In genomic region chr11:80727315-80727714, GRCh38 we compare ENCODE assay signal across 8 cellular contexts.
A peak's percentile ranks its signal among the peaks of the same experiment; 100 is the strongest.
DNase-seq lines count a peak whose midpoint lies in the region; ATAC-seq and TF ChIP-seq lines count a peak whose summit lies in the region.

No MANE protein-coding gene starts in this region.

- H3K4me3 ChIP-seq in MG63 (no peak overlapping the region), fibroblast of villous mesenchyme (ENCODE audit: low read depth, low read length) (no peak overlapping the region)

- H3K36me3 ChIP-seq in MG63 = no peaks in the 10 kb centered on the region

- peak; percentile 85 for ATAC-seq in GM18505 (IDR thresholded peaks at IDR 0.05; ENCODE audit: unreplicated experiment)
- peak; percentile 89 for ATAC-seq in GM21825 (IDR thresholded peaks at IDR 0.05; ENCODE audit: unreplicated experiment)
- no peak for ATAC-seq in GM19455 (IDR thresholded peaks at IDR 0.05; ENCODE audit: unreplicated experiment)
- ATAC-seq in stimulated activated naive CD8-positive, alpha-beta T cell treated with anti-CD3 and anti-CD28 coated beads, Interleukin-15, Interleukin-2, amounts not matched to agents 100 U/mL and 50 U/mL, for 24 hours = no peak

- no peak for TF ChIP-seq POLR2A in GM18505 (IDR thresholded peaks at IDR 0.05; ENCODE audit: borderline replicate concordance, extremely low read depth, insufficient read depth, insufficient read length)

- no peaks in the 10 kb centered on the region for H3K27me3 ChIP-seq in MG63

- TF ChIP-seq CTCF in fibroblast of villous mesenchyme (IDR thresholded peaks at IDR 0.05; ENCODE audit: insufficient read depth, low read depth, low read length) = peak; percentile 22

- no peaks in the 10 kb centered on the region for H3K9me3 ChIP-seq in MG63

- DNase-seq in MG63 (peak; percentile 2), fibroblast of villous mesenchyme (ENCODE audit: low read depth) (peak; percentile 4)
- DNase-seq in stimulated activated naive CD8-positive, alpha-beta T cell treated with anti-CD3 and anti-CD28 coated beads, Interleukin-15, Interleukin-2, amounts not matched to agents 100 U/mL and 50 U/mL, for 24 hours = no peak
- DNase-seq in activated CD4-positive, alpha-beta T cell treated with anti-CD3 and anti-CD28 coated beads for 48 hours = no peak
- DNase-seq in activated CD4-positive, alpha-beta T cell treated with anti-CD3 and anti-CD28 coated beads, Interleukin-2, amount 50 U/mL, for 48 hours = no peak

Comparison
In these comparisons a context has a peak if more than half of its experiments do, and no peak if none do; other contexts are left out.
1. ATAC-seq: peak in GM18505 (single experiment) and GM21825 (single experiment); none in GM19455 (single experiment) and stimulated activated naive CD8-positive, alpha-beta T cell treated with anti-CD3 and anti-CD28 coated beads, Interleukin-15, Interleukin-2, amounts not matched to agents 100 U/mL and 50 U/mL, for 24 hours (single experiment).
2. DNase-seq: peak in MG63 (single experiment) and fibroblast of villous mesenchyme (single experiment); none in stimulated activated naive CD8-positive, alpha-beta T cell treated with anti-CD3 and anti-CD28 coated beads, Interleukin-15, Interleukin-2, amounts not matched to agents 100 U/mL and 50 U/mL, for 24 hours (single experiment), activated CD4-positive, alpha-beta T cell treated with anti-CD3 and anti-CD28 coated beads for 48 hours (single experiment) and activated CD4-positive, alpha-beta T cell treated with anti-CD3 and anti-CD28 coated beads, Interleukin-2, amount 50 U/mL, for 48 hours (0 of 2).